9 cellular contexts compared by ENCODE assay signal in the genomic region with DNA sequence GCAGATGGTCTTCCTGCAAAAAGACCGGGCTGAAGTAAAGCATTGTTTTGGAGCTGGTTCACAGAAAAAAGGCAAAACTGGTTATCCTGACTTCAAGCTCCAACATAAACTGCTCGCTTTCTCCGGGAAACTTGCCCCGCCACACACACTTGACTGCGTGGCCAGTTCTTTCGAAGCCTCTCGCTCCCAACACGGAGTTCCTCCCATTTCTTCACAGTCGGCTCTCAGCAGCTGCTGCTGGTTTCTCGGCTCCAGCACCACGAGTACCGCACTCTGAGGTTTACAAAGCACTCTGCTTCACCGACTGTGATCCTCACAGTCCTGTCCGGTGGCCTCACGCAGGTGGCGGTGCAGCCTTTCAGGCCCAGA. TPM values are rescaled to one million over a fixed set of nuclear protein-coding genes. Genes with fewer than 3 reads are reported as not detected.
A peak's percentile ranks its signal among the peaks of the same experiment; 100 is the strongest.
DNase-seq lines count a peak whose midpoint lies in the region; ATAC-seq and TF ChIP-seq lines count a peak whose summit lies in the region.
"Had no signal": no experiment of that assay in that cellular context is flagged by ENCODE, and none has a peak within 500 bp of the region (broad histone marks: within the 10 kb centered on the region; RNA-seq: fewer than 3 reads in every experiment).

No MANE protein-coding gene starts in this region.

- in situ Hi-C loops in G401 (cut with HindIII; ENCODE audit: low sequenced_read_pairs): no loop called here

- WGBS in stomach, 5 donors: 0 to 2% (median 1%) methylated on average over 16 of the region's 16 CpGs

- H3K4me3 ChIP-seq in iPS-15b (ENCODE audit: low read depth, low read length) (peak overlapping the region; percentile 94), stomach (peak overlapping the region; percentile 65 to 97 (median 76))

- H3K9ac ChIP-seq in iPS-15b (ENCODE audit: low read depth, low read length): peak overlapping the region; percentile 98

- TF ChIP-seq EP300 in stomach (IDR thresholded peaks at IDR 0.05): no peak

- H3K36me3 ChIP-seq in iPS-15b (ENCODE audit: control insufficient read depth, insufficient read depth, low read length): peaks cover 11% of the 10 kb centered on the region
- H3K36me3 ChIP-seq in stomach: peaks cover 3 to 30% (median 22%) of the 10 kb centered on the region in 4 donors

- H3K27ac Mint-ChIP-seq in CD14-positive monocyte: peak overlapping the region; percentile 94 to 99 (median 98)
- H3K27ac Mint-ChIP-seq in activated naive CD8-positive, alpha-beta T cell treated with anti-CD3 and anti-CD28 coated beads, Interleukin-2, amount 10 ng/mL, durations not matched to agents 7 days and 5 days: peak overlapping the region; percentile 95

- peak overlapping the region; percentile 91 to 97 for H3K4me3 Mint-ChIP-seq in CD14-positive monocyte
- peak overlapping the region; percentile 92 for H3K4me3 Mint-ChIP-seq in activated naive CD8-positive, alpha-beta T cell treated with anti-CD3 and anti-CD28 coated beads, Interleukin-2, amount 10 ng/mL, durations not matched to agents 7 days and 5 days

- DNase-seq in CD14-positive monocyte (ENCODE audit: low spot score) (no peak), stomach (no peak), G401 (ENCODE audit: low spot score) (no peak), A172 (ENCODE audit: low spot score) (no peak), NCI-H1048 (lab: John Stamatoyannopoulos, UW) (no peak)
- DNase-seq in activated naive CD8-positive, alpha-beta T cell treated with anti-CD3 and anti-CD28 coated beads, Interleukin-2, amount 10 ng/mL, durations not matched to agents 7 days and 5 days: no peak

- H3K4me1 Mint-ChIP-seq in CD14-positive monocyte: peaks cover 15% of the 10 kb centered on the region
- H3K4me1 Mint-ChIP-seq in activated naive CD8-positive, alpha-beta T cell treated with anti-CD3 and anti-CD28 coated beads, Interleukin-2, amount 10 ng/mL, durations not matched to agents 7 days and 5 days: peaks cover 23% of the 10 kb centered on the region

- intact Hi-C loops in CD14-positive monocyte (cut with micrococcal nuclease): no loop called here
- intact Hi-C loops in stomach (cut with DNase I; ENCODE audit: low total_unique reads): no loop called here

- H3K36me3 Mint-ChIP-seq in CD14-positive monocyte: peaks cover 18 to 35% of the 10 kb centered on the region in 2 donors
- peaks cover 11% of the 10 kb centered on the region for H3K36me3 Mint-ChIP-seq in activated naive CD8-positive, alpha-beta T cell treated with anti-CD3 and anti-CD28 coated beads, Interleukin-2, amount 10 ng/mL, durations not matched to agents 7 days and 5 days

- H3K4me1 ChIP-seq in iPS-15b (ENCODE audit: control insufficient read depth, insufficient read depth, low read length): no peaks in the 10 kb centered on the region
- peaks cover 14 to 34% (median 24%) of the 10 kb centered on the region in 4 donors for H3K4me1 ChIP-seq in stomach

- ATAC-seq in HG02840 (IDR thresholded peaks at IDR 0.05; ENCODE audit: low FRiP score, unreplicated experiment): peak; percentile 33
- no peak for ATAC-seq in activated naive CD8-positive, alpha-beta T cell treated with anti-CD3 and anti-CD28 coated beads, Interleukin-2, amount 10 ng/mL, durations not matched to agents 7 days and 5 days (ENCODE audit: low read depth)

- H3K9me3 Mint-ChIP-seq in CD14-positive monocyte: no peaks in the 10 kb centered on the region
- no peaks in the 10 kb centered on the region for H3K9me3 Mint-ChIP-seq in activated naive CD8-positive, alpha-beta T cell treated with anti-CD3 and anti-CD28 coated beads, Interleukin-2, amount 10 ng/mL, durations not matched to agents 7 days and 5 days

- H3K27ac ChIP-seq in stomach: peak overlapping the region; percentile 90 to 97 (median 96)

- POLR2A ChIA-PET in activated naive CD8-positive, alpha-beta T cell treated with anti-CD3 and anti-CD28 coated beads, Interleukin-2, amount 10 ng/mL, durations not matched to agents 7 days and 5 days (lab: Charles Lee): interaction anchor here (0.6 to 3.2 kb wide), 14 partner anchors 8 to 693 kb away, joined by 3 to 44 read pairs (median 3); partner anchors contain the start of genes EI24, FEZ1, HYLS1 and PUS3

- H3K27me3 Mint-ChIP-seq in CD14-positive monocyte (ENCODE audit: low read depth in 3 of 3): peaks cover 0 to 2% (median 0%) of the 10 kb centered on the region in 3 donors
- no peaks in the 10 kb centered on the region for H3K27me3 Mint-ChIP-seq in activated naive CD8-positive, alpha-beta T cell treated with anti-CD3 and anti-CD28 coated beads, Interleukin-2, amount 10 ng/mL, durations not matched to agents 7 days and 5 days

- H3K9me3 ChIP-seq in iPS-15b (ENCODE audit: control insufficient read depth, insufficient read depth, low read length) (no peaks in the 10 kb centered on the region), stomach (no peaks in the 10 kb centered on the region)

- no peak for TF ChIP-seq POLR2A in stomach (IDR thresholded peaks at IDR 0.05)

- TF ChIP-seq CTCF in CD14-positive monocyte (IDR thresholded peaks at IDR 0.05) (no peak), stomach (IDR thresholded peaks at IDR 0.05) (no peak)

- H3K27me3 ChIP-seq in iPS-15b (ENCODE audit: control insufficient read depth, insufficient read depth, low read length) (no peaks in the 10 kb centered on the region), stomach (no peaks in the 10 kb centered on the region)

RNA-seq across cellular contexts. Expression of gene CHEK1, which starts 0.2 kb away (rescaled TPM):
- polyA plus RNA-seq in CD14-positive monocyte (under 1 TPM; 0.18 to 0.43 TPM), stomach (1 to 10 TPM; 3.4 to 5.2 (median 5.2) TPM)
- 10 to 100 TPM; 61.5 to 66.9 TPM for total RNA-seq in activated naive CD8-positive, alpha-beta T cell treated with anti-CD3 and anti-CD28 coated beads, Interleukin-2, amount 10 ng/mL, durations not matched to agents 7 days and 5 days
- 10 to 100 TPM in 1 of 5 donors, 1 to 10 TPM in 2, under 1 TPM in 1, not detected in 1; 0.14 to 19.3 (median 1.2) TPM for total RNA-seq in stomach
- 42.5 and 65.3 TPM in 2 replicates for total RNA-seq in G401 (2014; rRNA removed; shearing (Covaris generic))
- 44.9 and 57.7 TPM in 2 replicates for total RNA-seq in A172 (2014; rRNA removed; shearing (Covaris generic))

RNA-seq across cellular contexts. Expression of gene STT3A, which starts 32.6 kb away (rescaled TPM):
- polyA plus RNA-seq in CD14-positive monocyte (10 to 100 TPM; 54.2 to 75.3 TPM), stomach (10 to 100 TPM; 24.3 to 35.6 (median 29.9) TPM)
- total RNA-seq in activated naive CD8-positive, alpha-beta T cell treated with anti-CD3 and anti-CD28 coated beads, Interleukin-2, amount 10 ng/mL, durations not matched to agents 7 days and 5 days: 10 to 100 TPM; 86.1 to 86.7 TPM
- 100 to 1,000 TPM in 1 of 5 donors, 10 to 100 TPM in 4; 19.4 to 113 (median 60.1) TPM for total RNA-seq in stomach
- 44.1 and 87.2 TPM in 2 replicates for total RNA-seq in G401 (2014; rRNA removed; shearing (Covaris generic))
- total RNA-seq in A172 (2014; rRNA removed; shearing (Covaris generic)): 138 and 139 TPM in 2 replicates

RNA-seq across cellular contexts. Expression of gene ACRV1, which starts 55.4 kb away (rescaled TPM):
- polyA plus RNA-seq in CD14-positive monocyte (not detected), stomach (not detected)
- total RNA-seq in activated naive CD8-positive, alpha-beta T cell treated with anti-CD3 and anti-CD28 coated beads, Interleukin-2, amount 10 ng/mL, durations not matched to agents 7 days and 5 days: not detected
- not detected for total RNA-seq in stomach
- not detected in 2 replicates for total RNA-seq in G401 (2014; rRNA removed; shearing (Covaris generic))
- not detected in 2 replicates for total RNA-seq in A172 (2014; rRNA removed; shearing (Covaris generic))
- total RNA-seq: NCI-H460 had no signal

RNA-seq across cellular contexts. Expression of gene EI24, which starts 55.9 kb away (rescaled TPM):
- polyA plus RNA-seq in CD14-positive monocyte (10 to 100 TPM; 44.7 to 46.9 TPM), stomach (10 to 100 TPM; 42.8 to 70.1 (median 61.4) TPM)
- total RNA-seq in activated naive CD8-positive, alpha-beta T cell treated with anti-CD3 and anti-CD28 coated beads, Interleukin-2, amount 10 ng/mL, durations not matched to agents 7 days and 5 days: 10 to 100 TPM; 39.0 to 39.2 TPM
- total RNA-seq in stomach: 100 to 1,000 TPM in 4 of 5 donors, 10 to 100 TPM in 1; 52.5 to 169 (median 106) TPM
- total RNA-seq in G401 (2014; rRNA removed; shearing (Covaris generic)): 49.4 and 50.5 TPM in 2 replicates
- total RNA-seq in A172 (2014; rRNA removed; shearing (Covaris generic)): 76.4 and 81.6 TPM in 2 replicates
